In genomic region chr7:113268757-113269156, GRCh38 we compare ENCODE assay signal across 21 cellular contexts.
"Had no signal": no experiment of that assay in that cellular context is flagged by ENCODE, and none has a peak within 500 bp of the region (broad histone marks: within the 10 kb centered on the region; RNA-seq: fewer than 3 reads in every experiment).

No MANE protein-coding gene starts in this region.

- H3K36me3 ChIP-seq: heart right ventricle, stomach, transverse colon, uterus had no signal

- DNase-seq: activated CD4-positive, alpha-beta memory T cell treated with anti-CD3 and anti-CD28 coated beads for 36 hours; activated CD4-positive, alpha-beta T cell treated with anti-CD3 and anti-CD28 coated beads for 36 hours; activated naive CD4-positive, alpha-beta T cell treated with Interleukin-2 at 50 U/mL for 16 hours; activated naive CD8-positive, alpha-beta T cell treated with anti-CD3 and anti-CD28 coated beads for 36 hours; activated T-cell treated with anti-CD3 and anti-CD28 coated beads, Interleukin-2, amount 50 U/mL, for 48 hours; endodermal cell; heart right ventricle; naive thymus-derived CD4-positive, alpha-beta T cell; occipital lobe; posterior cingulate gyrus; small intestine; stimulated activated CD4-positive, alpha-beta T cell treated with anti-CD3 and anti-CD28 coated beads, Interleukin-2, amount 100 ng/mL, for 24 hours; stomach; T-helper 17 cell; transverse colon; uterus had no signal

- H3K27me3 ChIP-seq: heart right ventricle, stomach, transverse colon, uterus had no signal

- H3K27ac ChIP-seq: coronary artery, heart right ventricle, stomach, transverse colon, uterus had no signal

- ATAC-seq: activated CD4-positive, alpha-beta T cell treated with anti-CD3 and anti-CD28 coated beads for 36 hours; naive thymus-derived CD4-positive, alpha-beta T cell; sciatic nerve; stimulated activated effector memory CD8-positive, alpha-beta T cell treated with anti-CD3 and anti-CD28 coated beads, Interleukin-12 subunit alpha, Interleukin-12 subunit beta, amount 100 ng/mL, for 72 hours; T-helper 17 cell; WTC11 had no signal

- H3K4me1 ChIP-seq: heart right ventricle, stomach, transverse colon, uterus had no signal

- H3K4me3 ChIP-seq: coronary artery, heart right ventricle, lung, stomach, transverse colon, uterus had no signal

- H3K9me3 ChIP-seq: transverse colon had no signal
